Comparison of ENCODE assay signal across 16 cellular contexts in the genomic region with DNA sequence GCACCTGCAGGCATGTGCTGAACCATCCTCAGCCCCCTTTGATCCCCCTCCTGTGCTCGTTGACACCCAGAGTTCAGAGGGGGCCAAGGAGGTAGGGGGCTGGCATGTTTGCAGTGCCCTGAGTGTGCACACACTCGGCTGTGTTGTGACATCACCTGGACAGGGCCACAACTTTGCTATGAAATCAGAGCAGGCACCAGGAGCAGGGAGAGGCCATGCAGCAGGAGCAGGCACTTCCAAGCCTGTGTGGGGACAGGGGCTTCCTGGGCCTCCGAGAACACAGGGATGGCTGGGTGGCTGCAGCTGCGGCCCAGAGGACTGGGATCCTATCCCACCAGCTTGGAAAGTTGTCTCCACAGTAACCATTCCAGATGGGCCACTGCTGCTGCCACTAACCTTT.
"Had no signal": no experiment of that assay in that cellular context is flagged by ENCODE, and none has a peak within 500 bp of the region (broad histone marks: within the 10 kb centered on the region; RNA-seq: fewer than 3 reads in every experiment).

No MANE protein-coding gene starts in this region.

- H3K36me3 Mint-ChIP-seq: immature natural killer cell; naive thymus-derived CD4-positive, alpha-beta T cell; stimulated activated naive B cell treated with anti-CD40 and anti-IgM and Interleukin-4, amounts not matched to agents 10 μg/mL and 1 μg/mL and 100 μg/mL, for 72 hours had no signal

- H3K36me3 ChIP-seq: gastrocnemius medialis had no signal

- H3K27ac ChIP-seq: epithelial cell of prostate, esophagus muscularis mucosa, gastrocnemius medialis, testis, tibial nerve had no signal

- H3K4me3 ChIP-seq: esophagus muscularis mucosa, gastrocnemius medialis, testis, tibial nerve had no signal

- H3K4me1 ChIP-seq: esophagus muscularis mucosa, gastrocnemius medialis, testis, tibial nerve had no signal

- H3K9me3 Mint-ChIP-seq: nephron progenitor cell had no signal

- H3K27me3 ChIP-seq: esophagus muscularis mucosa, gastrocnemius medialis, testis, tibial nerve had no signal

- H3K27ac Mint-ChIP-seq: immature natural killer cell; naive thymus-derived CD4-positive, alpha-beta T cell; nephron progenitor cell; stimulated activated naive B cell treated with anti-CD40 and anti-IgM and Interleukin-4, amounts not matched to agents 10 μg/mL and 1 μg/mL and 100 μg/mL, for 72 hours; stimulated activated naive CD8-positive, alpha-beta T cell treated with anti-CD3 and anti-CD28 coated beads, Interleukin-15, amount 100 ng/mL, for 72 hours had no signal

- H3K9me3 ChIP-seq: esophagus muscularis mucosa, gastrocnemius medialis, testis, tibial nerve had no signal

- H3K4me1 Mint-ChIP-seq: immature natural killer cell; naive thymus-derived CD4-positive, alpha-beta T cell; stimulated activated naive B cell treated with anti-CD40 and anti-IgM and Interleukin-4, amounts not matched to agents 10 μg/mL and 1 μg/mL and 100 μg/mL, for 72 hours; stimulated activated naive CD8-positive, alpha-beta T cell treated with anti-CD3 and anti-CD28 coated beads, Interleukin-15, amount 100 ng/mL, for 72 hours had no signal

- H3K27me3 Mint-ChIP-seq: naive thymus-derived CD4-positive, alpha-beta T cell; stimulated activated naive B cell treated with anti-CD40 and anti-IgM and Interleukin-4, amounts not matched to agents 10 μg/mL and 1 μg/mL and 100 μg/mL, for 72 hours; stimulated activated naive CD8-positive, alpha-beta T cell treated with anti-CD3 and anti-CD28 coated beads, Interleukin-15, amount 100 ng/mL, for 72 hours had no signal

- ATAC-seq: gastrocnemius medialis; left colon; left ventricle myocardium superior; naive thymus-derived CD4-positive, alpha-beta T cell; right cardiac atrium; stimulated activated naive B cell treated with anti-CD40 and anti-IgM and Interleukin-4, amounts not matched to agents 10 μg/mL and 1 μg/mL and 100 μg/mL, for 72 hours; stimulated activated naive CD8-positive, alpha-beta T cell treated with anti-CD3 and anti-CD28 coated beads, Interleukin-15, amount 100 ng/mL, for 72 hours had no signal

- H3K4me3 Mint-ChIP-seq: immature natural killer cell; naive thymus-derived CD4-positive, alpha-beta T cell; nephron progenitor cell; stimulated activated naive B cell treated with anti-CD40 and anti-IgM and Interleukin-4, amounts not matched to agents 10 μg/mL and 1 μg/mL and 100 μg/mL, for 72 hours; stimulated activated naive CD8-positive, alpha-beta T cell treated with anti-CD3 and anti-CD28 coated beads, Interleukin-15, amount 100 ng/mL, for 72 hours had no signal

- DNase-seq: effector memory CD4-positive, alpha-beta T cell; gastrocnemius medialis; immature natural killer cell; left colon; left ventricle myocardium superior; naive thymus-derived CD4-positive, alpha-beta T cell; nephron progenitor cell; posterior cingulate gyrus; stimulated activated CD4-positive, alpha-beta T cell treated with anti-CD3 and anti-CD28 coated beads, Interleukin-4, amount 100 ng/mL, for 24 hours; stimulated activated naive B cell treated with anti-CD40 and anti-IgM and Interleukin-4, amounts not matched to agents 10 μg/mL and 1 μg/mL and 100 μg/mL, for 72 hours; stimulated activated naive CD8-positive, alpha-beta T cell treated with anti-CD3 and anti-CD28 coated beads, Interleukin-15, amount 100 ng/mL, for 72 hours; testis had no signal
